26 cellular contexts compared by ENCODE assay signal in genomic region chr1:8487249-8487648, GRCh38.
"Had no signal": no experiment of that assay in that cellular context is flagged by ENCODE, and none has a peak within 500 bp of the region (broad histone marks: within the 10 kb centered on the region; RNA-seq: fewer than 3 reads in every experiment).

No MANE protein-coding gene starts in this region.

- DNase-seq: dermis blood vessel endothelial cell; effector memory CD4-positive, alpha-beta T cell; foreskin keratinocyte; glutamatergic neuron; heart right ventricle; hippocampal formation; left cardiac atrium; left ventricle myocardium inferior; mucosa of descending colon; naive B cell; pancreas; stimulated activated CD4-positive, alpha-beta T cell treated with anti-CD3 and anti-CD28 coated beads, Interleukin-12 subunit alpha, Interleukin-12 subunit beta, amount 100 ng/mL, for 4 hours; stimulated activated CD4-positive, alpha-beta T cell treated with anti-CD3 and anti-CD28 coated beads, Interleukin-1b, Interleukin-23, amount 100 ng/mL, for 48 hours; stimulated activated CD4-positive, alpha-beta T cell treated with anti-CD3 and anti-CD28 coated beads, Interleukin-4, amount 100 ng/mL, for 1 hour; stimulated activated CD8-positive, alpha-beta memory T cell treated with anti-CD3 and anti-CD28 coated beads, Interleukin-4, amount 100 ng/mL, for 48 hours; stimulated activated naive CD4-positive, alpha-beta T cell; stomach; thyroid gland; trophoblast cell had no signal

- H3K27ac Mint-ChIP-seq: memory B cell; natural killer cell treated with Interleukin-12 subunit alpha and Interleukin-12 subunit beta and Interleukin-15 and Interleukin-18, amount 100 ng/mL, for 72 hours had no signal

- H3K27ac ChIP-seq: coronary artery, esophagus muscularis mucosa, foreskin keratinocyte, heart right ventricle, left ventricle myocardium inferior, neutrophil, pancreas, stomach had no signal

- H3K27me3 Mint-ChIP-seq: memory B cell; naive B cell; natural killer cell treated with Interleukin-12 subunit alpha and Interleukin-12 subunit beta and Interleukin-15 and Interleukin-18, amount 100 ng/mL, for 72 hours had no signal

- H3K9me3 Mint-ChIP-seq: memory B cell; naive B cell; natural killer cell treated with Interleukin-12 subunit alpha and Interleukin-12 subunit beta and Interleukin-15 and Interleukin-18, amount 100 ng/mL, for 72 hours had no signal

- H3K36me3 Mint-ChIP-seq: natural killer cell treated with Interleukin-12 subunit alpha and Interleukin-12 subunit beta and Interleukin-15 and Interleukin-18, amount 100 ng/mL, for 72 hours had no signal

- H3K4me3 Mint-ChIP-seq: memory B cell; naive B cell; natural killer cell treated with Interleukin-12 subunit alpha and Interleukin-12 subunit beta and Interleukin-15 and Interleukin-18, amount 100 ng/mL, for 72 hours; neural crest cell had no signal

- H3K4me1 Mint-ChIP-seq: neural crest cell had no signal

- ATAC-seq: foreskin keratinocyte; heart right ventricle; left cardiac atrium; mucosa of descending colon; natural killer cell treated with Interleukin-12 subunit alpha and Interleukin-12 subunit beta and Interleukin-15 and Interleukin-18, amount 100 ng/mL, for 72 hours; pancreas; sciatic nerve had no signal
